ENCODE assay signal across 27 cellular contexts in genomic region chr10:17833656-17834055, GRCh38. TPM values are rescaled to one million over a fixed set of nuclear protein-coding genes. Genes with fewer than 3 reads are reported as not detected.
"Had no signal": no experiment of that assay in that cellular context is flagged by ENCODE, and none has a peak within 500 bp of the region (broad histone marks: within the 10 kb centered on the region; RNA-seq: fewer than 3 reads in every experiment).

No MANE protein-coding gene starts in this region.

- ATAC-seq: left cardiac atrium; left lobe of liver; lower lobe of right lung; natural killer cell; right lobe of liver; stimulated activated memory B cell treated with anti-CD40 and anti-IgM and Interleukin-4, amounts not matched to agents 10 μg/mL and 1 μg/mL and 100 μg/mL, for 72 hours; stimulated activated naive CD8-positive, alpha-beta T cell treated with anti-CD3 and anti-CD28 coated beads, Interleukin-15, amount 100 ng/mL, for 72 hours had no signal

- H3K4me1 ChIP-seq: uterus had no signal

- H3K9me3 Mint-ChIP-seq: mesothelial cell of epicardium; naive B cell; natural killer cell; stimulated activated memory B cell treated with anti-CD40 and anti-IgM and Interleukin-4, amounts not matched to agents 10 μg/mL and 1 μg/mL and 100 μg/mL, for 72 hours; stimulated activated naive CD8-positive, alpha-beta T cell treated with anti-CD3 and anti-CD28 coated beads, Interleukin-15, amount 100 ng/mL, for 72 hours; type B pancreatic cell had no signal

- H3K9me3 ChIP-seq: lower lobe of right lung, ovary, right atrium auricular region, right lobe of liver, tibial nerve, uterus had no signal

- H3K4me2 ChIP-seq: smooth muscle cell had no signal

- H3K27ac ChIP-seq: lower lobe of right lung, ovary, right atrium auricular region, right lobe of liver, tibial nerve, uterus had no signal

- H3K4me3 Mint-ChIP-seq: mesothelial cell of epicardium; naive B cell; natural killer cell; stimulated activated memory B cell treated with anti-CD40 and anti-IgM and Interleukin-4, amounts not matched to agents 10 μg/mL and 1 μg/mL and 100 μg/mL, for 72 hours; stimulated activated naive CD8-positive, alpha-beta T cell treated with anti-CD3 and anti-CD28 coated beads, Interleukin-15, amount 100 ng/mL, for 72 hours; type B pancreatic cell had no signal

- H3K27me3 ChIP-seq: ovary, right atrium auricular region, right lobe of liver, uterus had no signal

- H3K36me3 ChIP-seq: lower lobe of right lung, ovary, right atrium auricular region, right lobe of liver, tibial nerve, uterus had no signal

- DNase-seq: islet precursor cell; kidney glomerular epithelial cell; left cardiac atrium; lower lobe of right lung; mammary epithelial cell; mesenchymal stem cell; naive B cell; natural killer cell; ovary; right lobe of liver; stimulated activated CD4-positive, alpha-beta T cell treated with anti-CD3 and anti-CD28 coated beads, Interleukin-1b, Interleukin-23, amount 100 ng/mL, for 48 hours; stimulated activated CD4-positive, alpha-beta T cell treated with anti-CD3 and anti-CD28 coated beads, Interleukin-2, amount 100 ng/mL, for 48 hours; stimulated activated CD4-positive, alpha-beta T cell treated with anti-CD3 and anti-CD28 coated beads, Interleukin-4, amount 100 ng/mL, for 4 hours; stimulated activated CD8-positive, alpha-beta memory T cell treated with anti-CD3 and anti-CD28 coated beads, Interleukin-4, amount 100 ng/mL, for 48 hours; stimulated activated naive CD4-positive, alpha-beta T cell treated with Interleukin-2 at 50 U/mL for 16 hours; stimulated activated naive CD8-positive, alpha-beta T cell treated with anti-CD3 and anti-CD28 coated beads, Interleukin-15, amount 100 ng/mL, for 72 hours; substantia nigra; uterus had no signal

- H3K27ac Mint-ChIP-seq: mesothelial cell of epicardium; natural killer cell; progenitor cell of endocrine pancreas; stimulated activated memory B cell treated with anti-CD40 and anti-IgM and Interleukin-4, amounts not matched to agents 10 μg/mL and 1 μg/mL and 100 μg/mL, for 72 hours; stimulated activated naive CD8-positive, alpha-beta T cell treated with anti-CD3 and anti-CD28 coated beads, Interleukin-15, amount 100 ng/mL, for 72 hours; type B pancreatic cell had no signal

- H3K36me3 Mint-ChIP-seq: mesothelial cell of epicardium; naive B cell; natural killer cell; stimulated activated memory B cell treated with anti-CD40 and anti-IgM and Interleukin-4, amounts not matched to agents 10 μg/mL and 1 μg/mL and 100 μg/mL, for 72 hours; type B pancreatic cell had no signal

- H3K4me3 ChIP-seq: lower lobe of right lung, ovary, right atrium auricular region, right lobe of liver, smooth muscle cell, tibial nerve, uterus had no signal

RNA-seq across cellular contexts. Expression of gene MRC1, which starts 24.5 kb away (rescaled TPM):
- total RNA-seq: mammary epithelial cell, mesothelial cell of epicardium, progenitor cell of endocrine pancreas, smooth muscle cell had no signal
- polyA plus RNA-seq: neural cell, smooth muscle cell had no signal
